3 cellular contexts compared by ENCODE assay signal in the genomic region with DNA sequence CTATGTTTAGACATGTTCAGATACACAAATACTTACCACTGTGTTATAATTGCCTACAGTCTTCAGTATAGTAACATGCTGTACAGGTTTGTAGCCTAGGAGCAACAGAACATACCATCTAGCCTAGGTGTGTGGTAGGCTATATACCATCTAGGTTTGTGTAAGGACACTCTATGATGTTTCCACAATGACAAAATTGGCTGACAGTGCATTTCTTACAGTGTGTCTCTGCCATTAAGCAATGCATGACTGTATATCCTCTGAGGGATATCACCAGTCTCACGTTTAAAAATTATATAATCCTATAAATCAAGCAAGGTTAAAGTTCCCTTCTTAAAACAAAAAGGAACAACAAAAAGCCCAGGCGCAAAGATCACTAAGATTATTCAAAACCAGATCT.
TF ChIP-seq lines count a peak whose summit lies in the region.

No MANE protein-coding gene starts in this region.

TF ChIP-seq in A549, 52 proteins besides CTCF, POLR2A, EP300 and RAD21:
- TF ChIP-seq MAFK (IDR thresholded peaks at IDR 0.05; ENCODE audit: partially characterized antibody) (peak; percentile 83), HOXB13 (CRISPR knock-in tag; IDR thresholded peaks at IDR 0.05; ENCODE audit: low read depth) (no peak)
TF ChIP-seq in A549: peak in this region for 1.

TF ChIP-seq in IMR-90, 13 proteins besides CTCF, POLR2A, EP300 and RAD21:
- TF ChIP-seq MAFK (IDR thresholded peaks at IDR 0.05; ENCODE audit: low read depth, low read length) (peak; percentile 94), CEBPB (IDR thresholded peaks at IDR 0.05; ENCODE audit: low read depth, low read length) (no peak), FOS (IDR thresholded peaks at IDR 0.05; ENCODE audit: low read depth, low read length) (no peak)
- TF ChIP-seq, protein P1, sequence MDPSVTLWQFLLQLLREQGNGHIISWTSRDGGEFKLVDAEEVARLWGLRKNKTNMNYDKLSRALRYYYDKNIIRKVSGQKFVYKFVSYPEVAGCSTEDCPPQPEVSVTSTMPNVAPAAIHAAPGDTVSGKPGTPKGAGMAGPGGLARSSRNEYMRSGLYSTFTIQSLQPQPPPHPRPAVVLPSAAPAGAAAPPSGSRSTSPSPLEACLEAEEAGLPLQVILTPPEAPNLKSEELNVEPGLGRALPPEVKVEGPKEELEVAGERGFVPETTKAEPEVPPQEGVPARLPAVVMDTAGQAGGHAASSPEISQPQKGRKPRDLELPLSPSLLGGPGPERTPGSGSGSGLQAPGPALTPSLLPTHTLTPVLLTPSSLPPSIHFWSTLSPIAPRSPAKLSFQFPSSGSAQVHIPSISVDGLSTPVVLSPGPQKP (IDR thresholded peaks at IDR 0.05; ENCODE audit: borderline replicate concordance, low read depth, low read length), result no peak
- TF ChIP-seq, protein P2, sequence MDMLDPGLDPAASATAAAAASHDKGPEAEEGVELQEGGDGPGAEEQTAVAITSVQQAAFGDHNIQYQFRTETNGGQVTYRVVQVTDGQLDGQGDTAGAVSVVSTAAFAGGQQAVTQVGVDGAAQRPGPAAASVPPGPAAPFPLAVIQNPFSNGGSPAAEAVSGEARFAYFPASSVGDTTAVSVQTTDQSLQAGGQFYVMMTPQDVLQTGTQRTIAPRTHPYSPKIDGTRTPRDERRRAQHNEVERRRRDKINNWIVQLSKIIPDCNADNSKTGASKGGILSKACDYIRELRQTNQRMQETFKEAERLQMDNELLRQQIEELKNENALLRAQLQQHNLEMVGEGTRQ (IDR thresholded peaks at IDR 0.05; ENCODE audit: low read depth, low read length), result no peak

TF ChIP-seq in H1, 55 proteins besides CTCF, POLR2A, EP300 and RAD21:
- TF ChIP-seq NANOG (IDR thresholded peaks at IDR 0.05; ENCODE audit: insufficient read depth, low read depth, low read length, poor library complexity, severe bottlenecking) (no peak), ASH2L (IDR thresholded peaks at IDR 0.05; ENCODE audit: low read length) (no peak), MAFK (IDR thresholded peaks at IDR 0.05; ENCODE audit: low read depth, low read length) (peak; percentile 35; the same call in 1 of the 2 replicates), SUZ12 (IDR thresholded peaks at IDR 0.05; ENCODE audit: low read length) (no peak), KDM5A (IDR thresholded peaks at IDR 0.05; ENCODE audit: low read length) (no peak)
